In genomic region chrX:39984191-39984956, GRCh38 we compare ENCODE assay signal across 1 cellular context.
TF ChIP-seq lines count a peak whose summit lies in the region.

No MANE protein-coding gene starts in this region.

TF ChIP-seq in SK-N-SH treated with all-trans-retinoic acid at 6 μM for 48 hours, 23 proteins besides CTCF, POLR2A, EP300 and RAD21 (continued from another document):
- no peak for TF ChIP-seq POU6F1 (CRISPR knock-in tag; IDR thresholded peaks at IDR 0.05; ENCODE audit: borderline replicate concordance, low read depth)
